ENCODE assay signal across 8 cellular contexts in genomic region chr9:128322342-128323191, GRCh38. TPM values are rescaled to one million over a fixed set of nuclear protein-coding genes. Genes with fewer than 3 reads are reported as not detected.
A peak's percentile ranks its signal among the peaks of the same experiment; 100 is the strongest.
DNase-seq lines count a peak whose midpoint lies in the region; ATAC-seq and TF ChIP-seq lines count a peak whose summit lies in the region.

Gene COQ4 (plus strand): TSS chr9:128322839. CDS start chr9:128322859, 20 bp downstream.
Gene TRUB2 (minus strand): TSS chr9:128322447. CDS start chr9:128322408, 39 bp downstream.

- peak within 1 kb of the TSS; percentile 94 to 100 (median 95) for H3K27ac Mint-ChIP-seq in IgD-negative memory B cell

- H3K36me3 Mint-ChIP-seq in IgD-negative memory B cell: peaks cover 6% of the 10 kb centered on the region

- H3K4me3 ChIP-seq in epithelial cell of esophagus (ENCODE audit: low read length): peak within 1 kb of the TSS; percentile 98
- peak within 1 kb of the TSS; percentile 76 for H3K4me3 ChIP-seq in mononuclear cell (ENCODE audit: low read length)

- H3K9me3 Mint-ChIP-seq in IgD-negative memory B cell: no peaks in the 10 kb centered on the region

- ATAC-seq in GM21529 (IDR thresholded peaks at IDR 0.05; ENCODE audit: unreplicated experiment): peak; percentile 80

- peaks cover 7 to 20% (median 7%) of the 10 kb centered on the region in 3 donors for H3K4me1 Mint-ChIP-seq in IgD-negative memory B cell

- peak within 1 kb of the TSS; percentile 95 to 99 (median 98) for H3K4me3 Mint-ChIP-seq in IgD-negative memory B cell

- H3K9me3 ChIP-seq in mononuclear cell (ENCODE audit: low read depth, low read length): no peaks in the 10 kb centered on the region

- TF ChIP-seq CTCF in epithelial cell of esophagus (IDR thresholded peaks at IDR 0.05; ENCODE audit: insufficient read depth, low read depth, low read length, missing control alignments): no peak

- no peaks in the 10 kb centered on the region for H3K27me3 ChIP-seq in mononuclear cell (ENCODE audit: insufficient read depth, low read length)

- peaks cover 29% of the 10 kb centered on the region for H3K4me1 ChIP-seq in mononuclear cell (ENCODE audit: insufficient read depth, low read length)

- DNase-seq in DMS 273 treated with DMSO at 0.1 percent for 48 hours (lab: John Stamatoyannopoulos, UW) (peak; percentile 86), OCI-M1 (lab: John Stamatoyannopoulos, UW) (peak; percentile 97), activated T-cell treated with anti-CD3 and anti-CD28 coated beads for 24 hours (ENCODE audit: low read depth) (peak; percentile 90), epithelial cell of esophagus (ENCODE audit: low read depth) (peak; percentile 96)
- DNase-seq in stimulated activated CD8-positive, alpha-beta memory T cell treated with anti-CD3 and anti-CD28 coated beads, Interleukin-2, amount 100 ng/mL, for 48 hours (ENCODE audit: low read depth in 2 of 2): peak; percentile 89 to 90

- no peaks in the 10 kb centered on the region for H3K27me3 Mint-ChIP-seq in IgD-negative memory B cell

RNA-seq across cellular contexts. Expression of gene COQ4, which starts in this region (rescaled TPM):
- 36.4 TPM for polyA plus RNA-seq in IgD-negative memory B cell
- 14.5 TPM for total RNA-seq in mononuclear cell

RNA-seq across cellular contexts. Expression of gene TRUB2, which starts in this region (rescaled TPM):
- polyA plus RNA-seq in IgD-negative memory B cell: 27.6 TPM
- 4.5 TPM for total RNA-seq in mononuclear cell

Comparison
In these comparisons a context has a peak if more than half of its experiments do, and no peak if none do; other contexts are left out.
1. Peak in every context shown above with its lines: DNase-seq, ATAC-seq and H3K4me3 ChIP-seq.